16 cellular contexts compared by ENCODE assay signal in the genomic region with DNA sequence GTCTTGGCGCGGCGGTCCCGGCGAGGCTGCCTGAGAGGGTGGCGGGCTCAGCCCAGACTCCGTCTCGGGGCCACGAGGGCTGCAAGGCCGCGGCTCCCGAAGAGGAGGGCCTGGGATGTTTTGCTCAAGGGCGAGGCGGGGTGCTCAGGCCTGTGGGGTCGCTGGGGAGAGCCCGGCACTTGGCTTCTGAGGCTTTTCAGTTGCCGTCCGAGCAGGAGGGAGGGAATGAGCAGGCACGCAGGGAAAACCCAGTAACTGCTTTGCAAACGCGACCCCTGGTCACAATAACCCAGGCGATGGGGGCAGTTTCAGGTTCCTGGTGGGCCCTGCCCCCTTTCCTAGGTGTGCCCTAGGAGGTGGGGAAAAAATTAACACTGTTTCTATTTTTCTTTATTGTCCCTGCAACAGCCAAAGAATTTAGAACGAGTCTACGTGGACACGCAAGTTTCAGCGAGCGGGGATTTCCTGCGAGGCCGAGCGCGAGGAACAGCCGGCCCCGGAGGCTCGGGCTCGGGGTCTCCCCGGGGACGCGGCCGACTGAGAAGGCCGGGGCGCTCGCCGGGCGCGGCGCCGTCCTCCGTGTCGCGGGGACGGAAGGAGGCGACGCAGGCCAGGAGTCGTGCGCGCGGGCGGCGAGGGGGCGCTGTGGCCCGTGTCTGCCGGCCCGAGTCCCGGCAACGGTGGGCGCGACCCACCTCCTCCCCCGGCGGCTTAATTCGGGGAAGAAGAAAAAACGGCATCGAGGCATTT. TPM values are rescaled to one million over a fixed set of nuclear protein-coding genes. Genes with fewer than 3 reads are reported as not detected.
DNase-seq lines count a peak whose midpoint lies in the region; ATAC-seq, FAIRE-seq and TF ChIP-seq lines count a peak whose summit lies in the region.
"Had no signal": no experiment of that assay in that cellular context is flagged by ENCODE, and none has a peak within 500 bp of the region (broad histone marks: within the 10 kb centered on the region; RNA-seq: fewer than 3 reads in every experiment).

No MANE protein-coding gene starts in this region.

- H2BK120ac ChIP-seq in neuronal stem cell (ENCODE audit: low read depth, low read length): no peak overlapping the region

- peaks cover 10% of the 10 kb centered on the region for H3K27me3 ChIP-seq in foreskin keratinocyte
- peaks cover 0 to 63% (median 5%) of the 10 kb centered on the region in 3 experiments for H3K27me3 ChIP-seq in neuronal stem cell (ENCODE audit: control insufficient read depth in 3 of 3, insufficient read depth in 3 of 3, low read depth in 1 of 3, low read length in 3 of 3)
- no peaks in the 10 kb centered on the region for H3K27me3 ChIP-seq in MM.1S (replicated peaks; ENCODE audit: insufficient read depth, low read length)

- H3K9ac ChIP-seq in neuronal stem cell (ENCODE audit: low read depth, low read length, poor library complexity) (peak overlapping the region; percentile 4), MM.1S (ENCODE audit: low read length) (no peak overlapping the region)

- H3F3A ChIP-seq in MM.1S (ENCODE audit: insufficient read depth, low read length): no peaks in the 10 kb centered on the region

- H3K9me3 ChIP-seq in neuronal stem cell (replicated peaks in 1 of 2; ENCODE audit: control insufficient read depth in 2 of 2, insufficient read depth in 1 of 2, low read depth in 1 of 2, low read length in 2 of 2): peaks cover 3 to 39% of the 10 kb centered on the region in 2 donors
- 0 out of 2 replicates have a peak, but pooled peaks cover 2% of the 10 kb centered on the region for H3K9me3 ChIP-seq in MM.1S (replicated peaks; ENCODE audit: insufficient read depth, low read length)
- H3K9me3 ChIP-seq: body of pancreas had no signal

- no peak for ATAC-seq in foreskin keratinocyte
- ATAC-seq in HG02571 (IDR thresholded peaks at IDR 0.05; ENCODE audit: unreplicated experiment): no peak
- ATAC-seq: body of pancreas had no signal

- peaks cover 14% of the 10 kb centered on the region for H3K4me1 ChIP-seq in foreskin keratinocyte
- peaks cover 13 to 27% of the 10 kb centered on the region in 2 donors for H3K4me1 ChIP-seq in neuronal stem cell (ENCODE audit: control insufficient read depth in 2 of 2, insufficient read depth in 1 of 2, low read depth in 1 of 2, low read length in 2 of 2)
- H3K4me1 ChIP-seq in MM.1S (ENCODE audit: low read length): no peaks in the 10 kb centered on the region

- H4K20me1 ChIP-seq in MM.1S (ENCODE audit: insufficient read depth, low read length): no peaks in the 10 kb centered on the region

- H4K91ac ChIP-seq in neuronal stem cell (ENCODE audit: low read depth, low read length, poor library complexity): no peak overlapping the region

- H3K4ac ChIP-seq in neuronal stem cell (ENCODE audit: low read length): no peak overlapping the region

- no peak overlapping the region for H4K8ac ChIP-seq in neuronal stem cell (ENCODE audit: low read depth, low read length)

- no peak overlapping the region for H3K14ac ChIP-seq in neuronal stem cell (ENCODE audit: low read length)

- no CpG with 5 or more reads among the region's 72 CpGs for WGBS in neuronal stem cell (ENCODE audit: extremely low coverage in 2 of 2, insufficient read length in 2 of 2, insufficient replicate concordance in 1 of 2), 2 donors

- H3K4me3 ChIP-seq in neuronal stem cell (ENCODE audit: low read length in 2 of 2) (peak overlapping the region in 1 of 2 donors; percentile 50), MM.1S (ENCODE audit: low read length) (no peak overlapping the region)
- H3K4me3 ChIP-seq: body of pancreas had no signal

- no peaks in the 10 kb centered on the region for H3K9me2 ChIP-seq in MM.1S (replicated peaks; ENCODE audit: insufficient read depth, low read length)

- H3K79me1 ChIP-seq in neuronal stem cell (ENCODE audit: low read depth, low read length): peaks cover 2% of the 10 kb centered on the region

- H3K4me2 ChIP-seq in neuronal stem cell (ENCODE audit: insufficient read depth, low read length, poor library complexity, severe bottlenecking): peak overlapping the region; percentile 100
- H3K4me2 ChIP-seq in MM.1S (ENCODE audit: low read depth, low read length): no peak overlapping the region

- H2AK5ac ChIP-seq in neuronal stem cell (ENCODE audit: low read depth, low read length): peak overlapping the region; percentile 56

- H3K27ac ChIP-seq in foreskin keratinocyte (no peak overlapping the region), neuronal stem cell (replicated peaks; ENCODE audit: low read length) (no peak overlapping the region), MM.1S (ENCODE audit: low read length) (no peak overlapping the region)
- H3K27ac ChIP-seq: body of pancreas, HL-60 had no signal

- peak; percentile 34 for TF ChIP-seq CTCF in D721Med (IDR thresholded peaks at IDR 0.05; ENCODE audit: insufficient read depth, missing control alignments)
- TF ChIP-seq CTCF in foreskin keratinocyte (conservative IDR thresholded peaks at IDR 0.05): peak; percentile 44
- TF ChIP-seq CTCF in MM.1S (IDR thresholded peaks at IDR 0.05; ENCODE audit: low read length): no peak

- H2BK12ac ChIP-seq in neuronal stem cell (ENCODE audit: low read length): no peak overlapping the region

- no peak overlapping the region for H2BK15ac ChIP-seq in neuronal stem cell (ENCODE audit: low read length)

- H2BK5ac ChIP-seq in neuronal stem cell (ENCODE audit: low read length): no peak overlapping the region

- H3K23ac ChIP-seq in neuronal stem cell (ENCODE audit: low read depth, low read length, poor library complexity): peak overlapping the region; percentile 20

- H3K18ac ChIP-seq in neuronal stem cell (ENCODE audit: low read length): peak overlapping the region; percentile 85

- no peak for FAIRE-seq in D721Med (lab: Jason Lieb, UNC)

- TF ChIP-seq POLR2A in erythroblast (IDR thresholded peaks at IDR 0.05; ENCODE audit: low read length): no peak

- H3K79me2 ChIP-seq in MM.1S (ENCODE audit: low read length): no peaks in the 10 kb centered on the region

- DNase-seq in D721Med (ENCODE audit: insufficient read length, low spot score) (no peak), RPMI8226 (peak; percentile 64), foreskin keratinocyte (no peak), neuronal stem cell (ENCODE audit: low spot score) (no peak), NCI-H2227 (lab: John Stamatoyannopoulos, UW; ENCODE audit: unreplicated experiment) (no peak), erythroblast (lab: John Stamatoyannopoulos, UW) (no peak), MM.1S (no peak)
- DNase-seq: activated B cell treated with CpG ODN at 0.5 μM for 24 hours; activated T-cell treated with anti-CD3 and anti-CD28 coated beads, Interleukin-2, amount 50 U/mL, for 1 hour; body of pancreas; CD4-positive, alpha-beta T cell; NCI-H510A treated with DMSO at 0.1 percent for 48 hours; occipital lobe; SHP77 had no signal

- H2AFZ ChIP-seq in neuronal stem cell (ENCODE audit: low read length) (no peak overlapping the region), MM.1S (ENCODE audit: low read length) (no peak overlapping the region)

- peaks cover 0 to 22% of the 10 kb centered on the region in 2 donors for H3K36me3 ChIP-seq in neuronal stem cell (replicated peaks in 1 of 2; ENCODE audit: control insufficient read depth in 2 of 2, insufficient read depth in 2 of 2, low read length in 2 of 2)
- H3K36me3 ChIP-seq in MM.1S (replicated peaks; ENCODE audit: insufficient read depth, low read length): no peaks in the 10 kb centered on the region

RNA-seq across cellular contexts. Expression of a gene that starts 3.3 kb away (rescaled TPM):
- total RNA-seq in foreskin keratinocyte: 18.2 and 19.5 TPM in 2 replicates
- polyA plus RNA-seq in foreskin keratinocyte: 10.9 and 12.7 TPM in 2 replicates
- 9.6 TPM for polyA plus RNA-seq in neuronal stem cell (2013, experiment 1 of 2)
- 9.3 TPM for polyA plus RNA-seq in neuronal stem cell (2013, experiment 2 of 2)
- total RNA-seq: activated B cell treated with CpG ODN at 0.5 μM for 24 hours; CD4-positive, alpha-beta T cell; occipital lobe had no signal
